ENCODE assay signal across 9 cellular contexts in the genomic region with DNA sequence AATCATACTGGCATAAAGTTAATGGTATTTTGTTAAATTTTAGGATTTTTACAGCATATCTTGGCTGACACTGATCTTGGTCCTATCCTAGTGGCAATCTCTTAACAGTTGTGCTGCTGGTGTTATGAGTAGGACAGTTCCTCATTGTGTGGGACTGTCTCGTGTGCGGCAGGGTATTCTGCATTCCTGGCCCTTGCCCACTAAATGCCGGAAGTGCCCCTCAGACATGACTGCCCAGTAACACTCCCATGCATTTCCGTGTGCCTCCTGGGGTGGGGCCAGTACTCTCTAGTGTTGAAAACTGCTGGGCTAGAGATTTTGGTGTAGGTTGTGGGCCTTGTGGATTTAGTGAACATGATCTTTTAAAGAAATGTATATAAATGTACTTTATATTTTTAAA.
DNase-seq lines count a peak whose midpoint lies in the region; ATAC-seq and TF ChIP-seq lines count a peak whose summit lies in the region.
"Had no signal": no experiment of that assay in that cellular context is flagged by ENCODE, and none has a peak within 500 bp of the region (broad histone marks: within the 10 kb centered on the region; RNA-seq: fewer than 3 reads in every experiment).

No MANE protein-coding gene starts in this region.

- H3K27ac ChIP-seq in right atrium auricular region = peak overlapping the region; percentile 72 to 80
- H3K27ac ChIP-seq in A673 (ENCODE audit: low read depth, low read length, poor library complexity, severe bottlenecking) = no peak overlapping the region

- POLR2A ChIA-PET in A673 (lab: Charles Lee; ENCODE audit: low non-redundant PET) = no interaction called here

- DNase-seq in GM03348 (ENCODE audit: low spot score) = peak; percentile 48
- peak; percentile 34 for DNase-seq in adipocyte (ENCODE audit: low read depth)
- no peak for DNase-seq in right atrium auricular region (ENCODE audit: low spot score)
- no peak for DNase-seq in A673 (ENCODE audit: low spot score)
- no peak for DNase-seq in T-helper 1 cell
- DNase-seq in superior temporal gyrus (ENCODE audit: extremely low spot score) = no peak
- DNase-seq: NCI-H510A had no signal

- no peaks in the 10 kb centered on the region for H3K36me3 ChIP-seq in adipocyte (ENCODE audit: control insufficient read depth, insufficient read depth, low read length, severe bottlenecking)
- no peaks in the 10 kb centered on the region for H3K36me3 ChIP-seq in right atrium auricular region
- H3K36me3 ChIP-seq in skeletal muscle satellite cell (ENCODE audit: insufficient read depth, low read length) = no peaks in the 10 kb centered on the region
- no peaks in the 10 kb centered on the region for H3K36me3 ChIP-seq in A673 (ENCODE audit: insufficient read depth, low read length, poor library complexity, severe bottlenecking)

- H3K9me3 ChIP-seq in adipocyte (ENCODE audit: control insufficient read depth, low read length) (no peaks in the 10 kb centered on the region), right atrium auricular region (no peaks in the 10 kb centered on the region), skeletal muscle satellite cell (replicated peaks; ENCODE audit: low read length) (no peaks in the 10 kb centered on the region), A673 (ENCODE audit: low read depth, low read length, poor library complexity, severe bottlenecking) (no peaks in the 10 kb centered on the region)

- H3K27me3 ChIP-seq in adipocyte (replicated peaks; ENCODE audit: control insufficient read depth, insufficient read depth, low read length) = no peaks in the 10 kb centered on the region
- no peaks in the 10 kb centered on the region for H3K27me3 ChIP-seq in right atrium auricular region
- no peaks in the 10 kb centered on the region for H3K27me3 ChIP-seq in skeletal muscle satellite cell (ENCODE audit: control insufficient read depth, insufficient read depth, low read length)
- H3K27me3 ChIP-seq in A673 (replicated peaks; ENCODE audit: insufficient read depth, low read depth, low read length, poor library complexity) = peaks cover 4% of the 10 kb centered on the region

- CTCF ChIA-PET in A673 (lab: Charles Lee) = no interaction called here

- BruUV-seq in A673 (replicated peaks; lab: Mats Ljungman, UMichigan) = no TSS peak

- TF ChIP-seq CTCF in right atrium auricular region (IDR thresholded peaks at IDR 0.05) (no peak), A673 (conservative IDR thresholded peaks at IDR 0.05; ENCODE audit: low read depth, low read length) (no peak)

- intact Hi-C loops in A673 (cut with micrococcal nuclease; ENCODE audit: unreplicated experiment) = loop anchor here (2.0 to 5.0 kb wide), 3 partner anchors 142 to 390 kb away; no protein-coding TSS in a partner anchor

- peak overlapping the region; percentile 59 for H3K9ac ChIP-seq in adipocyte (ENCODE audit: low read length)
- peak overlapping the region; percentile 43 for H3K9ac ChIP-seq in skeletal muscle satellite cell (ENCODE audit: low read depth, low read length)

- peak overlapping the region; percentile 55 for H3K4me2 ChIP-seq in skeletal muscle satellite cell (ENCODE audit: low read length)

- H3K4me3 ChIP-seq in adipocyte (ENCODE audit: low read length) (no peak overlapping the region), right atrium auricular region (no peak overlapping the region), skeletal muscle satellite cell (ENCODE audit: low read length) (no peak overlapping the region), A673 (ENCODE audit: low read depth, low read length, poor library complexity, severe bottlenecking) (no peak overlapping the region)

- no peak for ATAC-seq in HG02623 (IDR thresholded peaks at IDR 0.05; ENCODE audit: unreplicated experiment)

- H3K4me1 ChIP-seq in adipocyte (ENCODE audit: control insufficient read depth, insufficient read depth, low read length) (peaks cover 17% of the 10 kb centered on the region), right atrium auricular region (peaks cover 0 to 53% of the 10 kb centered on the region in 2 donors), skeletal muscle satellite cell (ENCODE audit: control insufficient read depth, insufficient read depth, low read length) (peaks cover 30% of the 10 kb centered on the region), A673 (ENCODE audit: insufficient read depth, low read length, poor library complexity, severe bottlenecking) (no peaks in the 10 kb centered on the region)

Comparison
In these comparisons a context has a peak if more than half of its experiments do, and no peak if none do; other contexts are left out.
1. DNase-seq: peak in GM03348 (single experiment) and adipocyte (single experiment); none in right atrium auricular region (single experiment), A673 (single experiment), T-helper 1 cell (0 of 5) and superior temporal gyrus (single experiment).